Comparison of ENCODE assay signal across 24 cellular contexts in the genomic region with DNA sequence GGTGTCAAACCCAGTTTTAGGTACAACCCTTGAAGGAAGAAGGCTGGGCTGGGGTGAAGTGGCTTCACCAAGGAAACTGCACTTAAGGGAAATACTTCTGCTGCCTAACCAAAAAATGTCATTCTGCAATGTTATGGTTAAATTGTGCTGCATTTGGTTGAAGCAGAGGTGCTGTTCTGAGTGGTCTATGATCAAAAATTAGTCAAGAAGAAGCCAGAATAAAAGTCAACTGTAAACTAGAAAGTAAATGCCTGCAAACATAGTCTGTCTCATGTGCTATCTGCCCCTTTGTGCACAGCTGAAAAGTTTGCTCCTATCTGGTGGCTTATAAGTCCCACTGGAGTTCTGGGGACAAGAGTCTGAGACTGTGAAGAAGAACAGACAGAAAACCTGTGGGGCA.
"Had no signal": no experiment of that assay in that cellular context is flagged by ENCODE, and none has a peak within 500 bp of the region (broad histone marks: within the 10 kb centered on the region; RNA-seq: fewer than 3 reads in every experiment).

No MANE protein-coding gene starts in this region.

- DNase-seq: colonic mucosa; cortex of kidney; effector CD8-positive, alpha-beta T cell; effector memory CD8-positive, alpha-beta T cell; endodermal cell; erythroblast; esophagus squamous epithelium; foreskin fibroblast; foreskin melanocyte; gastrocnemius medialis; glutamatergic neuron; head of caudate nucleus; heart right ventricle; hippocampal formation; left cardiac atrium; left lung; left ventricle myocardium superior; lower lobe of right lung; mesenchymal stem cell; mucosa of descending colon; naive B cell had no signal

- ATAC-seq: effector memory CD8-positive, alpha-beta T cell; esophagus mucosa; gastrocnemius medialis; heart right ventricle; left cardiac atrium; left lung; left ventricle myocardium superior; lower lobe of right lung; mucosa of descending colon had no signal

- H3K4me1 Mint-ChIP-seq: endodermal cell, mesothelial cell of epicardium had no signal

- H3K9me3 Mint-ChIP-seq: dendritic cell treated with granulocyte-macrophage colony-stimulating factor and Interleukin-4, amounts not matched to agents 40 ng/mL and 50 ng/mL, for 4 days; effector memory CD8-positive, alpha-beta T cell; endodermal cell had no signal

- H3K27me3 Mint-ChIP-seq: dendritic cell treated with granulocyte-macrophage colony-stimulating factor and Interleukin-4, amounts not matched to agents 40 ng/mL and 50 ng/mL, for 4 days; effector memory CD8-positive, alpha-beta T cell; naive B cell had no signal

- H3K27ac Mint-ChIP-seq: dendritic cell treated with granulocyte-macrophage colony-stimulating factor and Interleukin-4, amounts not matched to agents 40 ng/mL and 50 ng/mL, for 4 days; effector memory CD8-positive, alpha-beta T cell; endodermal cell; mesothelial cell of epicardium had no signal

- H3K4me3 Mint-ChIP-seq: dendritic cell treated with granulocyte-macrophage colony-stimulating factor and Interleukin-4, amounts not matched to agents 40 ng/mL and 50 ng/mL, for 4 days; effector memory CD8-positive, alpha-beta T cell; endodermal cell; mesothelial cell of epicardium; naive B cell had no signal
